Comparison of ENCODE assay signal across 1 cellular context in genomic region chr2:9780368-9781130, GRCh38.
TF ChIP-seq lines count a peak whose summit lies in the region.

No MANE protein-coding gene starts in this region.

TF ChIP-seq in K562, 482 proteins besides CTCF, POLR2A, EP300 and RAD21 (continued from another document):
- 0 out of 2 replicates have a peak, but pooled peaks have one; percentile 21 for TF ChIP-seq TEAD4 (IDR thresholded peaks at IDR 0.05; ENCODE audit: low read length)
- no peak for TF ChIP-seq TEAD4 (CRISPR knock-in tag; IDR thresholded peaks at IDR 0.05; ENCODE audit: borderline replicate concordance)
- no peak for TF ChIP-seq FOXA3 (CRISPR knock-in tag; conservative IDR thresholded peaks at IDR 0.05 in 1 of 2, IDR thresholded peaks at IDR 0.05 in 1 of 2)
TF ChIP-seq in K562: peak in this region for 2.
